1 cellular context compared by ENCODE assay signal in genomic region chr3:13198480-13198879, GRCh38.
TF ChIP-seq lines count a peak whose summit lies in the region.

No MANE protein-coding gene starts in this region.

TF ChIP-seq in H1, 55 proteins besides CTCF, POLR2A, EP300 and RAD21 (continued from another document):
- TF ChIP-seq YY1 (IDR thresholded peaks at IDR 0.05; ENCODE audit: low read depth, low read length) (no peak), TCF12 (IDR thresholded peaks at IDR 0.05; ENCODE audit: low read depth, low read length) (no peak), GABPA (IDR thresholded peaks at IDR 0.05; ENCODE audit: borderline replicate concordance, insufficient read depth, low read length) (no peak), POU5F1 (IDR thresholded peaks at IDR 0.05; ENCODE audit: low read depth, low read length) (no peak), BCL11A (IDR thresholded peaks at IDR 0.05; ENCODE audit: low read depth in 2 of 2, low read length in 2 of 2) (no peak), RXRA (IDR thresholded peaks at IDR 0.05; ENCODE audit: insufficient read depth, low read depth, low read length) (no peak), JUND (IDR thresholded peaks at IDR 0.05; ENCODE audit: low read length) (no peak), EZH2 (IDR thresholded peaks at IDR 0.05; ENCODE audit: low read depth, low read length, severe bottlenecking) (no peak), KDM1A (IDR thresholded peaks at IDR 0.05; ENCODE audit: borderline replicate concordance, low read length) (no peak)
